In genomic region chr14:103630364-103631108, GRCh38 we compare ENCODE assay signal across 8 cellular contexts. TPM values are rescaled to one million over a fixed set of nuclear protein-coding genes. Genes with fewer than 3 reads are reported as not detected.
A peak's percentile ranks its signal among the peaks of the same experiment; 100 is the strongest.
DNase-seq lines count a peak whose midpoint lies in the region; ATAC-seq and TF ChIP-seq lines count a peak whose summit lies in the region.

No MANE protein-coding gene starts in this region.

- no peaks in the 10 kb centered on the region for H3K9me3 ChIP-seq in MM.1S (replicated peaks; ENCODE audit: insufficient read depth, low read length)

- no peak for TF ChIP-seq CTCF in CD14-positive monocyte (IDR thresholded peaks at IDR 0.05)
- TF ChIP-seq CTCF in MM.1S (IDR thresholded peaks at IDR 0.05; ENCODE audit: low read length): no peak
- no peak for TF ChIP-seq CTCF in coronary artery (IDR thresholded peaks at IDR 0.05)
- TF ChIP-seq CTCF in natural killer cell (IDR thresholded peaks at IDR 0.05): no peak

- intact Hi-C loops in CD14-positive monocyte (cut with micrococcal nuclease) (no loop called here), natural killer cell (cut with micrococcal nuclease) (no loop called here)

- H2AFZ ChIP-seq in MM.1S (ENCODE audit: low read length): no peak overlapping the region

- H3K27me3 Mint-ChIP-seq in CD14-positive monocyte (ENCODE audit: low read depth in 3 of 3) (peaks cover 2 to 9% (median 2%) of the 10 kb centered on the region in 3 donors), natural killer cell (ENCODE audit: low read depth in 2 of 2) (no peaks in the 10 kb centered on the region)

- H3K9me2 ChIP-seq in MM.1S (replicated peaks; ENCODE audit: insufficient read depth, low read length): no peaks in the 10 kb centered on the region

- H3K4me1 Mint-ChIP-seq in CD14-positive monocyte (peaks cover 42% of the 10 kb centered on the region), natural killer cell (peaks cover 16 to 34% of the 10 kb centered on the region in 2 donors)

- H3K9ac ChIP-seq in MM.1S (ENCODE audit: low read length): peak overlapping the region; percentile 83; the same call in 1 of the 2 replicates

- H3K9me3 Mint-ChIP-seq in CD14-positive monocyte (no peaks in the 10 kb centered on the region), natural killer cell (no peaks in the 10 kb centered on the region)

- peaks cover 11 to 26% of the 10 kb centered on the region in 2 donors for H3K36me3 Mint-ChIP-seq in CD14-positive monocyte
- no peaks in the 10 kb centered on the region for H3K36me3 Mint-ChIP-seq in natural killer cell

- no peak overlapping the region for H3K27ac Mint-ChIP-seq in CD14-positive monocyte
- peak overlapping the region; percentile 76 to 94 for H3K27ac Mint-ChIP-seq in natural killer cell

- peak overlapping the region; percentile 83 for H3K4me2 ChIP-seq in MM.1S (ENCODE audit: low read depth, low read length)

- H3F3A ChIP-seq in MM.1S (ENCODE audit: insufficient read depth, low read length): peaks cover 9% of the 10 kb centered on the region; the same call in 1 of the 2 replicates

- H3K4me1 ChIP-seq in MM.1S (ENCODE audit: low read length): peaks cover 16% of the 10 kb centered on the region

- H3K79me2 ChIP-seq in MM.1S (ENCODE audit: low read length): peaks cover 62% of the 10 kb centered on the region

- no peak for DNase-seq in CD14-positive monocyte (ENCODE audit: low spot score)
- no peak for DNase-seq in MM.1S
- DNase-seq in coronary artery (ENCODE audit: low spot score): no peak
- DNase-seq in natural killer cell: no peak
- DNase-seq in SIG-M5 treated with dmso at 0.1 percent for 504 hours (lab: John Stamatoyannopoulos, UW; ENCODE audit: unreplicated experiment): no peak
- DNase-seq in stimulated activated CD4-positive, alpha-beta T cell treated with anti-CD3 and anti-CD28 coated beads, Interleukin-4, amount 100 ng/mL, for 4 hours: no peak
- DNase-seq in H4 (ENCODE audit: low spot score): no peak
- DNase-seq in DMS114 treated with DMSO at 0.1 percent for 48 hours (lab: John Stamatoyannopoulos, UW; ENCODE audit: unreplicated experiment): no peak

- H3K4me3 Mint-ChIP-seq in CD14-positive monocyte (peak overlapping the region; percentile 85 to 88), natural killer cell (peak overlapping the region; percentile 93)

- ATAC-seq in natural killer cell: no peak

- no peaks in the 10 kb centered on the region for H3K36me3 ChIP-seq in MM.1S (replicated peaks; ENCODE audit: insufficient read depth, low read length)

- peak overlapping the region; percentile 68 for H3K4me3 ChIP-seq in MM.1S (ENCODE audit: low read length)
- peak overlapping the region; percentile 100 for H3K4me3 ChIP-seq in coronary artery

- H3K27me3 ChIP-seq in MM.1S (replicated peaks; ENCODE audit: insufficient read depth, low read length): no peaks in the 10 kb centered on the region

- H4K20me1 ChIP-seq in MM.1S (ENCODE audit: insufficient read depth, low read length): no peaks in the 10 kb centered on the region

- no peak overlapping the region for H3K27ac ChIP-seq in MM.1S (ENCODE audit: low read length)
- H3K27ac ChIP-seq in coronary artery: peak overlapping the region; percentile 99 to 100

RNA-seq across cellular contexts. Expression of gene KLC1, which starts 1.5 kb away (rescaled TPM):
- polyA plus RNA-seq in CD14-positive monocyte: 10 to 100 TPM; 41.5 to 46.6 TPM
- 100 to 1,000 TPM; 144 to 200 (median 178) TPM for total RNA-seq in natural killer cell
- 75.5 and 83.8 TPM in 2 replicates for total RNA-seq in H4 (2014; rRNA removed; shearing (Covaris generic))

Comparison
In these comparisons a context has a peak if more than half of its experiments do, and no peak if none do; other contexts are left out.
1. H3K27ac Mint-ChIP-seq: peak in natural killer cell (2 of 2); none in CD14-positive monocyte (0 of 7).